17 cellular contexts compared by ENCODE assay signal in the genomic region with DNA sequence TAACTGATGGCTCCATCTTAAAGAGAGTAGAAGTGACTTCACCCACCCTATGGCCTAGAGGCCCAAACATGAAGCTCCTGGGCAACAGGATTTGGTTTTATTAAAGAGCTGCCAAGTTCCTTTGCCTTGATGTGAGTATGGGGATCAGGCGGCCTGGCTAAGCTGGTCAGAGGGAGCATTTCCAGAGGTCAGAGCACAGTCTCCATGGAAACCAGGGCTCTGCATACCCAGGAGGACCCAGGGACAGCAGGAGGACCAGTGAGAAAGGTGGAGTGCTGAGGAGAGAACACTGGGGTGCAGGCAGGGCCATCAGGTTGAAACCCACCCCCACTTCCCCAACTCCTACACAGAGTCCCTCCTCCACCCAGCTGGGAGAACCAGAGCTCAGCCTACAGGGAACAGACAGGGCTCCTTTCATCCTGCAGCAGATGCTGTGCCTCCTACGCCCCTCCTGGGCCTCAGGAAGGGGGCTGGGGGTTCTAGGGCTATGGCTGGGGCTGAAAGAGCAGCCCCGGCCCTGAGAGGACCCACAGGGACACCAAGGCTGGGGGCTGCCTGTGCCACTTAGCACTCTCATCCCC. TPM values are rescaled to one million over a fixed set of nuclear protein-coding genes. Genes with fewer than 3 reads are reported as not detected.
A peak's percentile ranks its signal among the peaks of the same experiment; 100 is the strongest.
DNase-seq lines count a peak whose midpoint lies in the region; ATAC-seq, FAIRE-seq and TF ChIP-seq lines count a peak whose summit lies in the region.
"Had no signal": no experiment of that assay in that cellular context is flagged by ENCODE, and none has a peak within 500 bp of the region (broad histone marks: within the 10 kb centered on the region; RNA-seq: fewer than 3 reads in every experiment).

No MANE protein-coding gene starts in this region.

- H3K4me1 ChIP-seq in Peyer's patch, result no peaks in the 10 kb centered on the region
- H3K4me1 ChIP-seq in right cardiac atrium (ENCODE audit: control insufficient read depth, insufficient read depth, low read length), result peaks cover 11% of the 10 kb centered on the region
- H3K4me1 ChIP-seq: uterus had no signal

- intact Hi-C loops in right cardiac atrium (cut with DNase I), result no loop called here

- POLR2A ChIA-PET in GM10248 (lab: Yijun Ruan, JAX), result no interaction called here

- peak; percentile 9 to 14 for ATAC-seq in right cardiac atrium

- CTCF ChIA-PET in GM10248 (lab: Yijun Ruan, JAX), result interaction anchor here (1.0 to 3.0 kb wide), 9 partner anchors 9 to 787 kb away, joined by 3 to 10 read pairs (median 3); no protein-coding TSS in a partner anchor

- no peak for FAIRE-seq in H54 (lab: Jason Lieb, UNC)
- FAIRE-seq: endometrium had no signal

- no peaks in the 10 kb centered on the region for H3K36me3 ChIP-seq in Peyer's patch
- H3K36me3 ChIP-seq: uterus had no signal

- no peaks in the 10 kb centered on the region for H3K9me3 ChIP-seq in Peyer's patch
- H3K9me3 ChIP-seq in right cardiac atrium (ENCODE audit: control insufficient read depth, low read length), result no peaks in the 10 kb centered on the region
- H3K9me3 ChIP-seq: uterus had no signal

- H3K27me3 ChIP-seq in Peyer's patch (no peaks in the 10 kb centered on the region), right cardiac atrium (ENCODE audit: control insufficient read depth, insufficient read depth) (no peaks in the 10 kb centered on the region)
- H3K27me3 ChIP-seq: uterus had no signal

- 86% methylated on average over 3 of the region's 3 CpGs for WGBS in right cardiac atrium

- peak; percentile 34 for DNase-seq in Ammon's horn (ENCODE audit: low spot score)
- peak in 2 of 3 donors; percentile 18 for DNase-seq in Peyer's patch
- DNase-seq in right cardiac atrium, result peak in 1 of 3 donors; percentile 20
- peak; percentile 82 for DNase-seq in renal cortical epithelial cell (ENCODE audit: low read depth)
- no peak for DNase-seq in kidney glomerular epithelial cell (lab: John Stamatoyannopoulos, UW)
- no peak for DNase-seq in stimulated activated CD4-positive, alpha-beta T cell treated with anti-CD3 and anti-CD28 coated beads, Interleukin-4, amount 100 ng/mL, for 1 hour
- DNase-seq in GM10248 (ENCODE audit: extremely low spot score), result no peak
- no peak for DNase-seq in H54 (ENCODE audit: insufficient read length, low spot score)
- DNase-seq: activated CD4-positive, alpha-beta T cell treated with anti-CD3 and anti-CD28 coated beads, Interleukin-2, amount 10 ng/mL, durations not matched to agents 7 days and 5 days; AML-193; NCI-H1105 treated with DMSO at 0.1 percent for 48 hours; occipital lobe; RPMI8226; stimulated activated CD4-positive, alpha-beta T cell treated with anti-CD3 and anti-CD28 coated beads, Interleukin-1b, Interleukin-23, amount 100 ng/mL, for 48 hours had no signal

- TF ChIP-seq CTCF in Peyer's patch (IDR thresholded peaks at IDR 0.05) (no peak), GM10248 (IDR thresholded peaks at IDR 0.05; ENCODE audit: control extremely low read depth, extremely low read depth, low read depth, missing control alignments) (no peak)

- H3K27ac ChIP-seq in Peyer's patch (no peak overlapping the region), right cardiac atrium (ENCODE audit: low read length) (peak overlapping the region; percentile 1)
- H3K27ac ChIP-seq: uterus had no signal

- no peak overlapping the region for H3K4me3 ChIP-seq in Peyer's patch
- no peak overlapping the region for H3K4me3 ChIP-seq in right cardiac atrium (ENCODE audit: low read length)
- H3K4me3 ChIP-seq: uterus had no signal

- no peak for TF ChIP-seq POLR2A in Peyer's patch (IDR thresholded peaks at IDR 0.05)
- no peak for TF ChIP-seq POLR2A in H54 (IDR thresholded peaks at IDR 0.05; ENCODE audit: low read depth, low read length)

RNA-seq across cellular contexts. Expression of a gene that starts 13.9 kb away (rescaled TPM):
- total RNA-seq in Peyer's patch (1 to 10 TPM in 3 of 4 donors, not detected in 1; 1.5 to 6.6 (median 2.3) TPM), right cardiac atrium (1 to 10 TPM in 3 of 4 donors, under 1 TPM in 1; 0.96 to 2.7 (median 2.0) TPM), renal cortical epithelial cell (3.6 and 10.9 TPM in 2 replicates)
- 0.70 TPM for polyA plus RNA-seq in right cardiac atrium
- total RNA-seq: activated CD4-positive, alpha-beta T cell treated with anti-CD3 and anti-CD28 coated beads, Interleukin-2, amount 10 ng/mL, durations not matched to agents 7 days and 5 days; NCI-H460; occipital lobe had no signal

RNA-seq across cellular contexts. Expression of a gene that starts 40.1 kb away (rescaled TPM):
- total RNA-seq in Peyer's patch (10 to 100 TPM in 3 of 4 donors, 1 to 10 TPM in 1; 6.6 to 42.7 (median 33.5) TPM), right cardiac atrium (10 to 100 TPM in 1 of 4 donors, 1 to 10 TPM in 3; 5.5 to 15.1 (median 9.2) TPM), renal cortical epithelial cell (3.7 and 4.3 TPM in 2 replicates)
- 5.4 TPM for polyA plus RNA-seq in right cardiac atrium
- total RNA-seq: activated CD4-positive, alpha-beta T cell treated with anti-CD3 and anti-CD28 coated beads, Interleukin-2, amount 10 ng/mL, durations not matched to agents 7 days and 5 days; NCI-H460; occipital lobe had no signal

RNA-seq across cellular contexts. Expression of a gene that starts 49.9 kb away (rescaled TPM):
- total RNA-seq in Peyer's patch (10 to 100 TPM in 3 of 4 donors, 1 to 10 TPM in 1; 3.2 to 33.8 (median 17.4) TPM), right cardiac atrium (10 to 100 TPM; 47.6 to 53.8 (median 49.3) TPM), renal cortical epithelial cell (13.7 and 67.5 TPM in 2 replicates)
- 34.0 TPM for polyA plus RNA-seq in right cardiac atrium
- total RNA-seq: activated CD4-positive, alpha-beta T cell treated with anti-CD3 and anti-CD28 coated beads, Interleukin-2, amount 10 ng/mL, durations not matched to agents 7 days and 5 days had no signal

Comparison
In these comparisons a context has a peak if more than half of its experiments do, and no peak if none do; other contexts are left out.
1. DNase-seq: peak in Ammon's horn (single experiment), Peyer's patch (2 of 3) and renal cortical epithelial cell (single experiment); none in kidney glomerular epithelial cell (single experiment), stimulated activated CD4-positive, alpha-beta T cell treated with anti-CD3 and anti-CD28 coated beads, Interleukin-4, amount 100 ng/mL, for 1 hour (single experiment), GM10248 (single experiment) and H54 (single experiment).